9 cellular contexts compared by ENCODE assay signal in genomic region chr1:183281039-183281438, GRCh38.
DNase-seq lines count a peak whose midpoint lies in the region; ATAC-seq, FAIRE-seq and TF ChIP-seq lines count a peak whose summit lies in the region.
"Had no signal": no experiment of that assay in that cellular context is flagged by ENCODE, and none has a peak within 500 bp of the region (broad histone marks: within the 10 kb centered on the region; RNA-seq: fewer than 3 reads in every experiment).

No MANE protein-coding gene starts in this region.

- H3K4me1 Mint-ChIP-seq in type B pancreatic cell (ENCODE audit: unreplicated experiment) = peaks cover 35% of the 10 kb centered on the region
- no peaks in the 10 kb centered on the region for H3K4me1 Mint-ChIP-seq in activated naive CD8-positive, alpha-beta T cell treated with anti-CD3 and anti-CD28 coated beads for 36 hours

- peak overlapping the region; percentile 3 for H3K4me2 ChIP-seq in keratinocyte (ENCODE audit: control insufficient read depth, extremely low read depth, insufficient read depth, low read depth, low read length)

- TF ChIP-seq CTCF in ascending aorta (IDR thresholded peaks at IDR 0.05) (no peak), keratinocyte (optimal IDR thresholded peaks at IDR 0.05 in 1 of 3, IDR thresholded peaks at IDR 0.05 in 1 of 3, conservative IDR thresholded peaks at IDR 0.05 in 1 of 3; ENCODE audit: extremely low read depth in 1 of 3, insufficient read depth in 2 of 3, low read length in 3 of 3) (peak in 1 of 3 experiments; percentile 77), type B pancreatic cell (conservative IDR thresholded peaks at IDR 0.05) (no peak)

- peaks cover 2 to 14% of the 10 kb centered on the region in 2 donors for H3K4me1 ChIP-seq in ascending aorta
- H3K4me1 ChIP-seq in keratinocyte (ENCODE audit: control insufficient read depth, extremely low read depth, insufficient read depth, low read length) = peaks cover 63% of the 10 kb centered on the region

- H3K4me3 ChIP-seq in MG63 (no peak overlapping the region), ascending aorta (no peak overlapping the region), keratinocyte (ENCODE audit: control insufficient read depth in 2 of 3, extremely low read depth in 1 of 3, insufficient read depth in 2 of 3, low read depth in 1 of 3, low read length in 3 of 3) (no peak overlapping the region)

- peak overlapping the region; percentile 57 for H3K27ac Mint-ChIP-seq in type B pancreatic cell
- no peak overlapping the region for H3K27ac Mint-ChIP-seq in activated naive CD8-positive, alpha-beta T cell treated with anti-CD3 and anti-CD28 coated beads for 36 hours

- FAIRE-seq in keratinocyte (lab: Jason Lieb, UNC) = peak; percentile 57
- no peak for FAIRE-seq in frontal cortex (lab: Jason Lieb, UNC)
- FAIRE-seq: colon had no signal

- H3K36me3 ChIP-seq in MG63 (no peaks in the 10 kb centered on the region), ascending aorta (no peaks in the 10 kb centered on the region), keratinocyte (ENCODE audit: control insufficient read depth in 2 of 2, extremely low read depth in 1 of 2, insufficient read depth in 2 of 2, low read length in 2 of 2) (no peaks in the 10 kb centered on the region)

- no peak overlapping the region for H3K9ac ChIP-seq in keratinocyte (ENCODE audit: control insufficient read depth, extremely low read depth, insufficient read depth, low read length)

- no peaks in the 10 kb centered on the region for H3K27me3 Mint-ChIP-seq in type B pancreatic cell
- H3K27me3 Mint-ChIP-seq in activated naive CD8-positive, alpha-beta T cell treated with anti-CD3 and anti-CD28 coated beads for 36 hours = peaks cover 17% of the 10 kb centered on the region

- intact Hi-C loops in ascending aorta (cut with DNase I) = loop anchor here (1.0 to 5.0 kb wide), 4 partner anchors 37 to 319 kb away; partner anchors contain the start of genes LAMC1 and SMG7

- no peaks in the 10 kb centered on the region for H4K20me1 ChIP-seq in keratinocyte (ENCODE audit: control insufficient read depth, extremely low read depth, insufficient read depth, low read length)

- H3K27ac ChIP-seq in ascending aorta (peak overlapping the region; percentile 58 to 70), keratinocyte (ENCODE audit: control insufficient read depth, insufficient read depth, low read length) (peak overlapping the region; percentile 22)

- ATAC-seq in GM19324 (IDR thresholded peaks at IDR 0.05; ENCODE audit: low FRiP score, unreplicated experiment) = no peak

- H3K4me3 Mint-ChIP-seq in type B pancreatic cell = no peak overlapping the region
- H3K4me3 Mint-ChIP-seq in activated naive CD8-positive, alpha-beta T cell treated with anti-CD3 and anti-CD28 coated beads for 36 hours = no peak overlapping the region

- dilution Hi-C loops in keratinocyte (cut with MboI; ENCODE audit: extremely low pct_ligation_motif_present, low sequenced_read_pairs) = no loop called here

- no peaks in the 10 kb centered on the region for H3K9me3 Mint-ChIP-seq in type B pancreatic cell
- H3K9me3 Mint-ChIP-seq in activated naive CD8-positive, alpha-beta T cell treated with anti-CD3 and anti-CD28 coated beads for 36 hours = no peaks in the 10 kb centered on the region

- no peaks in the 10 kb centered on the region for H3K36me3 Mint-ChIP-seq in type B pancreatic cell
- H3K36me3 Mint-ChIP-seq in activated naive CD8-positive, alpha-beta T cell treated with anti-CD3 and anti-CD28 coated beads for 36 hours = no peaks in the 10 kb centered on the region

- no peaks in the 10 kb centered on the region for H3K79me2 ChIP-seq in keratinocyte (ENCODE audit: control insufficient read depth, insufficient read depth, low read length)

- H3K27me3 ChIP-seq in MG63 = no peaks in the 10 kb centered on the region
- H3K27me3 ChIP-seq in ascending aorta = no peaks in the 10 kb centered on the region
- no peaks in the 10 kb centered on the region for H3K27me3 ChIP-seq in keratinocyte (ENCODE audit: control insufficient read depth, extremely low read depth, insufficient read depth, low read length)

- no peaks in the 10 kb centered on the region for H3K9me1 ChIP-seq in keratinocyte (ENCODE audit: control insufficient read depth, extremely low read depth, insufficient read depth, low read length)

- no peaks in the 10 kb centered on the region for H3K9me3 ChIP-seq in MG63
- no peaks in the 10 kb centered on the region for H3K9me3 ChIP-seq in ascending aorta
- H3K9me3 ChIP-seq in keratinocyte (ENCODE audit: control insufficient read depth, low read depth, low read length) = no peaks in the 10 kb centered on the region

- H2AFZ ChIP-seq in keratinocyte (ENCODE audit: control insufficient read depth, low read length) = no peak overlapping the region

- DNase-seq in MG63 (peak; percentile 52), ascending aorta (ENCODE audit: low spot score in 2 of 2) (peak in 1 of 2 donors; percentile 85), keratinocyte (ENCODE audit: low read depth, low spot score) (no peak), type B pancreatic cell (ENCODE audit: extremely low spot score, unreplicated experiment) (no peak), NCI-H446 treated with DMSO at 0.1 percent for 48 hours (lab: John Stamatoyannopoulos, UW) (no peak), frontal cortex (ENCODE audit: low spot score in 2 of 2) (no peak)
- DNase-seq in activated naive CD8-positive, alpha-beta T cell treated with anti-CD3 and anti-CD28 coated beads for 36 hours = no peak
